27 cellular contexts compared by ENCODE assay signal in the genomic region with DNA sequence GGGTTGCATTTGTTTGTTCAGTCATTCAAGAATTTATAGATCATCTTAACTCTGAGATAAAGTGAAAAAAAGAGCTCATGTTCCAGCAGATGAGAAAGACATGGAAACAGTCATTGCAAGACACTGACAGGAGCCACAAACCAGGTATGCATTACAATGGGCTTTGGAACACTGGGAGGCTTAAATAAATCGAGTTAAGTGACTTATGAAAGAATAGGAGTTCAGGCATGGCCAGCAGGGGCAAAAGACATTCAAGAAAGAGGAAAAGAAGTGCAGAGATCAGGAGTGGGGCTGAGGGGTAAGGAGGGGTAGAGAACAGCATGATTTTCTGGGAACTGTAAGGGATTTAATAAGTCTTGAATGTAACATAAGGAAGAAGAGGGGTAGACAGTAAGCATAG.
A peak's percentile ranks its signal among the peaks of the same experiment; 100 is the strongest.
DNase-seq lines count a peak whose midpoint lies in the region; ATAC-seq and TF ChIP-seq lines count a peak whose summit lies in the region.
"Had no signal": no experiment of that assay in that cellular context is flagged by ENCODE, and none has a peak within 500 bp of the region (broad histone marks: within the 10 kb centered on the region; RNA-seq: fewer than 3 reads in every experiment).

No MANE protein-coding gene starts in this region.

- intact Hi-C loops in Caco-2 (cut with micrococcal nuclease; ENCODE audit: unreplicated experiment) = no loop called here
- intact Hi-C loops in colonic mucosa (cut with DNase I) = no loop called here

- H3K27me3 ChIP-seq in GM23338 (ENCODE audit: insufficient read depth) = no peaks in the 10 kb centered on the region
- no peaks in the 10 kb centered on the region for H3K27me3 ChIP-seq in neural progenitor cell
- H3K27me3 ChIP-seq in Caco-2 (replicated peaks; ENCODE audit: control insufficient read depth, insufficient read depth, low read length) = no peaks in the 10 kb centered on the region
- no peaks in the 10 kb centered on the region for H3K27me3 ChIP-seq in colonic mucosa
- H3K27me3 ChIP-seq: body of pancreas, left lung, ovary, SJCRH30, testis, vagina had no signal

- no peak overlapping the region for H2AFZ ChIP-seq in GM23338
- no peak overlapping the region for H2AFZ ChIP-seq in neural progenitor cell (replicated peaks)

- no peaks in the 10 kb centered on the region for H3K27me3 Mint-ChIP-seq in activated T-cell treated with anti-CD3 and anti-CD28 coated beads, Interleukin-2, amount 50 U/mL, for 72 hours (ENCODE audit: low read depth)
- H3K27me3 Mint-ChIP-seq in GM23338 (ENCODE audit: insufficient read depth, low read depth, poor library complexity) (no peaks in the 10 kb centered on the region), neural progenitor cell (ENCODE audit: insufficient read depth, low read depth) (peaks cover 2% of the 10 kb centered on the region), Caco-2 (ENCODE audit: insufficient read depth, unreplicated experiment) (peaks cover 3% of the 10 kb centered on the region)

- H4K20me1 ChIP-seq in GM23338 (replicated peaks; ENCODE audit: insufficient read depth) = no peaks in the 10 kb centered on the region
- no peaks in the 10 kb centered on the region for H4K20me1 ChIP-seq in neural progenitor cell (ENCODE audit: low read depth)

- POLR2A ChIA-PET in Caco-2 (lab: Charles Lee) = no interaction called here

- H3K9me2 ChIP-seq in GM23338 (ENCODE audit: insufficient read depth) = peaks cover 12% of the 10 kb centered on the region

- BruUV-seq in Caco-2 (replicated peaks; lab: Mats Ljungman, UMichigan) = no TSS peak

- peaks cover 63% of the 10 kb centered on the region for H3K4me1 Mint-ChIP-seq in activated T-cell treated with anti-CD3 and anti-CD28 coated beads, Interleukin-2, amount 50 U/mL, for 72 hours (ENCODE audit: low read depth)
- H3K4me1 Mint-ChIP-seq in GM23338 (peaks cover 23% of the 10 kb centered on the region), neural progenitor cell (peaks cover 19% of the 10 kb centered on the region), Caco-2 (ENCODE audit: low read depth, unreplicated experiment) (no peaks in the 10 kb centered on the region)
- H3K4me1 Mint-ChIP-seq: mesothelial cell of epicardium, nephron had no signal

- H3K27ac Mint-ChIP-seq in activated T-cell treated with anti-CD3 and anti-CD28 coated beads, Interleukin-2, amount 50 U/mL, for 72 hours = peak overlapping the region; percentile 16
- no peak overlapping the region; the same call in 1 of the 2 replicates for H3K27ac Mint-ChIP-seq in GM23338
- H3K27ac Mint-ChIP-seq in activated naive CD4-positive, alpha-beta T cell treated with anti-CD3 and anti-CD28 coated beads, Interleukin-2, amount 50 U/mL, for 72 hours = peak overlapping the region; percentile 85 to 95
- H3K27ac Mint-ChIP-seq in neural progenitor cell = no peak overlapping the region
- no peak overlapping the region for H3K27ac Mint-ChIP-seq in Caco-2 (ENCODE audit: unreplicated experiment)
- H3K27ac Mint-ChIP-seq: CD14-positive monocyte, mesothelial cell of epicardium, nephron had no signal

- H3K9ac ChIP-seq in neural progenitor cell = no peak overlapping the region
- no peak overlapping the region for H3K9ac ChIP-seq in colonic mucosa (ENCODE audit: low read depth in 2 of 2, low read length in 2 of 2)

- CTCF ChIA-PET in Caco-2 (lab: Charles Lee) = no interaction called here

- H3K9me3 Mint-ChIP-seq in activated T-cell treated with anti-CD3 and anti-CD28 coated beads, Interleukin-2, amount 50 U/mL, for 72 hours = peaks cover 2 to 4% of the 10 kb centered on the region in 2 donors
- H3K9me3 Mint-ChIP-seq in GM23338 (no peaks in the 10 kb centered on the region), neural progenitor cell (no peaks in the 10 kb centered on the region), Caco-2 (ENCODE audit: unreplicated experiment) (no peaks in the 10 kb centered on the region)
- peaks cover 9 to 12% of the 10 kb centered on the region in 2 donors for H3K9me3 Mint-ChIP-seq in activated naive CD4-positive, alpha-beta T cell treated with anti-CD3 and anti-CD28 coated beads, Interleukin-2, amount 50 U/mL, for 72 hours
- H3K9me3 Mint-ChIP-seq: CD14-positive monocyte, mesothelial cell of epicardium, nephron had no signal

- peak overlapping the region; percentile 36 to 63 for H3K4me3 Mint-ChIP-seq in activated T-cell treated with anti-CD3 and anti-CD28 coated beads, Interleukin-2, amount 50 U/mL, for 72 hours
- no peak overlapping the region for H3K4me3 Mint-ChIP-seq in GM23338
- no peak overlapping the region for H3K4me3 Mint-ChIP-seq in neural progenitor cell
- H3K4me3 Mint-ChIP-seq in Caco-2 (ENCODE audit: unreplicated experiment) = no peak overlapping the region
- H3K4me3 Mint-ChIP-seq: CD14-positive monocyte, mesothelial cell of epicardium, nephron had no signal

- H3K36me3 ChIP-seq in GM23338 (ENCODE audit: insufficient read depth) = no peaks in the 10 kb centered on the region
- H3K36me3 ChIP-seq in neural progenitor cell = no peaks in the 10 kb centered on the region
- H3K36me3 ChIP-seq in Caco-2 (ENCODE audit: control insufficient read depth, insufficient read depth, low read length) = no peaks in the 10 kb centered on the region
- no peaks in the 10 kb centered on the region for H3K36me3 ChIP-seq in colonic mucosa
- H3K36me3 ChIP-seq: left lung, ovary, SJCRH30, vagina had no signal

- no peak overlapping the region for H3K4me3 ChIP-seq in GM23338
- no peak overlapping the region for H3K4me3 ChIP-seq in neural progenitor cell
- H3K4me3 ChIP-seq in Caco-2 (ENCODE audit: low read depth, low read length) = no peak overlapping the region
- H3K4me3 ChIP-seq in colonic mucosa = no peak overlapping the region
- H3K4me3 ChIP-seq: body of pancreas, left lung, ovary, SJCRH30, smooth muscle cell, testis, vagina had no signal

- TF ChIP-seq CTCF in GM23338 (conservative IDR thresholded peaks at IDR 0.05; ENCODE audit: low read depth in 2 of 2) = no peak
- TF ChIP-seq CTCF in neural progenitor cell (IDR thresholded peaks at IDR 0.05) = peak; percentile 21
- TF ChIP-seq CTCF in Caco-2 (IDR thresholded peaks at IDR 0.05; ENCODE audit: insufficient read depth in 1 of 2, low read depth in 1 of 2, low read length in 1 of 2, severe bottlenecking in 1 of 2, unreplicated experiment in 1 of 2) = no peak
- TF ChIP-seq CTCF in colonic mucosa (IDR thresholded peaks at IDR 0.05) = no peak

- H3K79me2 ChIP-seq in GM23338 (replicated peaks; ENCODE audit: insufficient read depth) = no peaks in the 10 kb centered on the region
- H3K79me2 ChIP-seq in neural progenitor cell (ENCODE audit: low read depth) = no peaks in the 10 kb centered on the region

- H3K9me3 ChIP-seq in neural progenitor cell (ENCODE audit: low read depth) = no peaks in the 10 kb centered on the region
- no peaks in the 10 kb centered on the region for H3K9me3 ChIP-seq in Caco-2
- no peaks in the 10 kb centered on the region for H3K9me3 ChIP-seq in colonic mucosa
- H3K9me3 ChIP-seq: body of pancreas, left lung, ovary, SJCRH30, testis, vagina had no signal

- H3K27ac ChIP-seq in GM23338 (ENCODE audit: low read depth) = no peak overlapping the region
- no peak overlapping the region for H3K27ac ChIP-seq in neural progenitor cell
- no peak overlapping the region for H3K27ac ChIP-seq in colonic mucosa
- H3K27ac ChIP-seq: body of pancreas, foreskin keratinocyte, left lung, ovary, SJCRH30, testis, vagina had no signal

- H3K4me1 ChIP-seq in GM23338 (ENCODE audit: insufficient read depth) (peaks cover 10% of the 10 kb centered on the region), neural progenitor cell (peaks cover 9% of the 10 kb centered on the region), Caco-2 (no peaks in the 10 kb centered on the region), colonic mucosa (no peaks in the 10 kb centered on the region)
- H3K4me1 ChIP-seq: body of pancreas, foreskin keratinocyte, SJCRH30, testis, vagina had no signal

- peaks cover 2% of the 10 kb centered on the region in 2 donors for H3K36me3 Mint-ChIP-seq in activated T-cell treated with anti-CD3 and anti-CD28 coated beads, Interleukin-2, amount 50 U/mL, for 72 hours (ENCODE audit: insufficient read depth in 2 of 2)
- no peaks in the 10 kb centered on the region for H3K36me3 Mint-ChIP-seq in GM23338 (ENCODE audit: low read depth)
- peaks cover 5 to 19% of the 10 kb centered on the region in 2 donors for H3K36me3 Mint-ChIP-seq in activated naive CD4-positive, alpha-beta T cell treated with anti-CD3 and anti-CD28 coated beads, Interleukin-2, amount 50 U/mL, for 72 hours
- peaks cover 3% of the 10 kb centered on the region for H3K36me3 Mint-ChIP-seq in neural progenitor cell
- no peaks in the 10 kb centered on the region for H3K36me3 Mint-ChIP-seq in Caco-2 (ENCODE audit: insufficient read depth, unreplicated experiment)

- no peaks in the 10 kb centered on the region for H3F3A ChIP-seq in GM23338 (replicated peaks; ENCODE audit: low read depth)
- H3F3A ChIP-seq in neural progenitor cell (ENCODE audit: low read depth) = no peaks in the 10 kb centered on the region

- H3K4me2 ChIP-seq in GM23338 (no peak overlapping the region), neural progenitor cell (peak overlapping the region; percentile 20)
- H3K4me2 ChIP-seq: smooth muscle cell had no signal

- no peak for DNase-seq in activated T-cell treated with anti-CD3 and anti-CD28 coated beads, Interleukin-2, amount 50 U/mL, for 72 hours
- no peak for DNase-seq in activated T-cell treated with anti-CD3 and anti-CD28 coated beads for 4 hours
- DNase-seq in GM23338 (ENCODE audit: low spot score) = peak; percentile 56
- no peak for DNase-seq in activated naive CD4-positive, alpha-beta T cell treated with anti-CD3 and anti-CD28 coated beads, Interleukin-2, amount 50 U/mL, for 72 hours (ENCODE audit: low spot score in 2 of 2)
- DNase-seq in neural progenitor cell (ENCODE audit: low spot score) = peak; percentile 13
- no peak for DNase-seq in Caco-2
- DNase-seq in colonic mucosa = no peak
- no peak for DNase-seq in NCI-H2107 treated with DMSO at 0.1 percent for 48 hours (lab: John Stamatoyannopoulos, UW; ENCODE audit: unreplicated experiment)
- DNase-seq: activated CD4-positive, alpha-beta T cell treated with anti-CD3 and anti-CD28 coated beads, Interleukin-2, amount 50 U/mL, for 4 hours; body of pancreas; effector CD4-positive, alpha-beta T cell; foreskin keratinocyte; hippocampal formation; left lung; NCI-H1694; NCI-H2171; NCI-H524 treated with DMSO at 0.1 percent for 48 hours; ovary; retina; SJCRH30; stimulated activated CD4-positive, alpha-beta T cell treated with anti-CD3 and anti-CD28 coated beads, Interleukin-2, amount 100 ng/mL, for 24 hours; testis had no signal

- ATAC-seq in activated T-cell treated with anti-CD3 and anti-CD28 coated beads, Interleukin-2, amount 50 U/mL, for 72 hours (replicated peaks in 1 of 2) = no peak
- ATAC-seq in GM23338 = peak; percentile 69
- peak in 1 of 2 donors; percentile 19 for ATAC-seq in activated naive CD4-positive, alpha-beta T cell treated with anti-CD3 and anti-CD28 coated beads, Interleukin-2, amount 50 U/mL, for 72 hours
- ATAC-seq: body of pancreas, foreskin keratinocyte had no signal

TF ChIP-seq in GM23338, 12 proteins besides CTCF, POLR2A, EP300 and RAD21 (continues in another document):
- TF ChIP-seq STAT1 (IDR thresholded peaks at IDR 0.05; ENCODE audit: unreplicated experiment) = no peak

Comparison
In these comparisons a context has a peak if more than half of its experiments do, and no peak if none do; other contexts are left out.
1. DNase-seq: peak in GM23338 (single experiment) and neural progenitor cell (single experiment); none in activated T-cell treated with anti-CD3 and anti-CD28 coated beads, Interleukin-2, amount 50 U/mL, for 72 hours (0 of 2), activated T-cell treated with anti-CD3 and anti-CD28 coated beads for 4 hours (single experiment), activated naive CD4-positive, alpha-beta T cell treated with anti-CD3 and anti-CD28 coated beads, Interleukin-2, amount 50 U/mL, for 72 hours (0 of 2), Caco-2 (0 of 2), colonic mucosa (single experiment) and NCI-H2107 treated with DMSO at 0.1 percent for 48 hours (single experiment).
2. H3K27ac Mint-ChIP-seq: peak in activated T-cell treated with anti-CD3 and anti-CD28 coated beads, Interleukin-2, amount 50 U/mL, for 72 hours (single experiment) and activated naive CD4-positive, alpha-beta T cell treated with anti-CD3 and anti-CD28 coated beads, Interleukin-2, amount 50 U/mL, for 72 hours (2 of 2); none in GM23338 (single experiment), neural progenitor cell (single experiment) and Caco-2 (single experiment).
3. H3K4me3 Mint-ChIP-seq: peak in activated T-cell treated with anti-CD3 and anti-CD28 coated beads, Interleukin-2, amount 50 U/mL, for 72 hours (2 of 2); none in GM23338 (single experiment), neural progenitor cell (single experiment) and Caco-2 (single experiment).